In genomic region chr22:27101288-27101687, GRCh38 we compare ENCODE assay signal across 27 cellular contexts.
DNase-seq lines count a peak whose midpoint lies in the region; ATAC-seq and TF ChIP-seq lines count a peak whose summit lies in the region.
"Had no signal": no experiment of that assay in that cellular context is flagged by ENCODE, and none has a peak within 500 bp of the region (broad histone marks: within the 10 kb centered on the region; RNA-seq: fewer than 3 reads in every experiment).

No MANE protein-coding gene starts in this region.

- H3K9me3 ChIP-seq in HEK293 (ENCODE audit: control insufficient read depth, insufficient read depth, low read depth, low read length) (no peaks in the 10 kb centered on the region), esophagus muscularis mucosa (no peaks in the 10 kb centered on the region), osteoblast (ENCODE audit: low read depth, low read length) (no peaks in the 10 kb centered on the region), SJCRH30 (replicated peaks) (no peaks in the 10 kb centered on the region)
- H3K9me3 ChIP-seq: HAP-1, heart left ventricle, SJSA1, transverse colon had no signal

- peaks cover 31% of the 10 kb centered on the region for H3K27me3 Mint-ChIP-seq in MCF 10A (ENCODE audit: insufficient read depth, unreplicated experiment)

- no peak for DNase-seq in esophagus muscularis mucosa (ENCODE audit: extremely low spot score)
- DNase-seq in osteoblast (ENCODE audit: insufficient read length, low spot score, missing footprints), result no peak
- no peak for DNase-seq in MCF 10A (ENCODE audit: unreplicated experiment)
- DNase-seq in SJCRH30, result no peak
- DNase-seq in stimulated activated CD4-positive, alpha-beta T cell treated with anti-CD3 and anti-CD28 coated beads, Interleukin-1b, Interleukin-23, amount 100 ng/mL, for 48 hours, result no peak
- DNase-seq: activated B cell treated with CpG ODN at 0.5 μM for 24 hours; activated CD4-positive, alpha-beta T cell treated with anti-CD3 and anti-CD28 coated beads, Interleukin-2, amount 50 U/mL, for 4 hours; activated naive CD4-positive, alpha-beta T cell treated with anti-CD3 and anti-CD28 coated beads, Interleukin-2, amount 50 U/mL, for 16 hours; amygdala; CD4-positive, alpha-beta memory T cell; cortex of kidney; DMS 273 treated with DMSO at 0.1 percent for 48 hours; effector memory CD8-positive, alpha-beta T cell; erythroblast; heart left ventricle; NCI-H2081; NCI-H345; NCI-H748 treated with DMSO at 0.1 percent for 48 hours; small intestine; stimulated activated CD4-positive, alpha-beta T cell treated with anti-CD3 and anti-CD28 coated beads, Interleukin-2, amount 100 ng/mL, for 24 hours; transverse colon had no signal

- no peak for TF ChIP-seq EP300 in esophagus muscularis mucosa (IDR thresholded peaks at IDR 0.05)

- 96% methylated on average over 1 of the region's 1 CpG for WGBS in esophagus muscularis mucosa

- H3K4me2 ChIP-seq in osteoblast (ENCODE audit: insufficient read depth, low read length), result peak overlapping the region; percentile 47

- no peaks in the 10 kb centered on the region for H4K20me1 ChIP-seq in osteoblast (ENCODE audit: insufficient read depth, low read length)

- H3K4me3 ChIP-seq in HEK293 (ENCODE audit: low read depth, low read length) (no peak overlapping the region), esophagus muscularis mucosa (peak overlapping the region; percentile 22 to 37 (median 24)), osteoblast (ENCODE audit: insufficient read depth, low read length) (peak overlapping the region; percentile 40), SJCRH30 (no peak overlapping the region)
- H3K4me3 ChIP-seq: cardiac muscle cell, HAP-1, heart left ventricle, SJSA1, transverse colon had no signal

- no peak overlapping the region for H2AFZ ChIP-seq in osteoblast (ENCODE audit: low read length)

- H3K36me3 Mint-ChIP-seq in MCF 10A (ENCODE audit: insufficient read depth, unreplicated experiment), result no peaks in the 10 kb centered on the region
- H3K36me3 Mint-ChIP-seq: CD4-positive, alpha-beta memory T cell had no signal

- no TSS peak for BruUV-seq in MCF 10A (replicated peaks; lab: Mats Ljungman, UMichigan)

- H3K4me3 Mint-ChIP-seq in MCF 10A (ENCODE audit: unreplicated experiment), result no peak overlapping the region
- H3K4me3 Mint-ChIP-seq: activated B cell treated with CpG ODN at 0.5 μM for 24 hours; activated T-helper 1 cell treated with anti-CD3 and anti-CD28 coated beads, Interleukin-12 subunit alpha, Interleukin-12 subunit beta, Interleukin-2, Interleukin-4 antibody, amounts not matched to agents 30 ng/mL and 10 ng/mL and 1 ng/mL, durations not matched to agents 14 hours and 24 hours and 36 hours; CD4-positive, alpha-beta memory T cell; effector memory CD8-positive, alpha-beta T cell had no signal

- H3K27me3 ChIP-seq in esophagus muscularis mucosa (no peaks in the 10 kb centered on the region), osteoblast (ENCODE audit: insufficient read depth, low read length) (peaks cover 29% of the 10 kb centered on the region), SJCRH30 (no peaks in the 10 kb centered on the region)
- H3K27me3 ChIP-seq: SJSA1 had no signal

- H3K36me3 ChIP-seq in HEK293 (ENCODE audit: control insufficient read depth in 2 of 2, insufficient read depth in 1 of 2, low read length in 2 of 2) (no peaks in the 10 kb centered on the region), esophagus muscularis mucosa (no peaks in the 10 kb centered on the region), osteoblast (ENCODE audit: insufficient read depth, low read length) (no peaks in the 10 kb centered on the region), SJCRH30 (no peaks in the 10 kb centered on the region)
- H3K36me3 ChIP-seq: cardiac muscle cell, HAP-1, heart left ventricle, SJSA1, transverse colon had no signal

- H3K9me3 Mint-ChIP-seq in MCF 10A (ENCODE audit: unreplicated experiment), result no peaks in the 10 kb centered on the region
- H3K9me3 Mint-ChIP-seq: activated B cell treated with CpG ODN at 0.5 μM for 24 hours; activated T-helper 1 cell treated with anti-CD3 and anti-CD28 coated beads, Interleukin-12 subunit alpha, Interleukin-12 subunit beta, Interleukin-2, Interleukin-4 antibody, amounts not matched to agents 30 ng/mL and 10 ng/mL and 1 ng/mL, durations not matched to agents 14 hours and 24 hours and 36 hours; effector memory CD8-positive, alpha-beta T cell had no signal

- no peak for TF ChIP-seq POLR2A in esophagus muscularis mucosa (IDR thresholded peaks at IDR 0.05; ENCODE audit: low read depth)

- no peak overlapping the region for H3K27ac Mint-ChIP-seq in MCF 10A (ENCODE audit: low read depth, unreplicated experiment)
- H3K27ac Mint-ChIP-seq: activated B cell treated with CpG ODN at 0.5 μM for 24 hours; activated T-helper 1 cell treated with anti-CD3 and anti-CD28 coated beads, Interleukin-12 subunit alpha, Interleukin-12 subunit beta, Interleukin-2, Interleukin-4 antibody, amounts not matched to agents 30 ng/mL and 10 ng/mL and 1 ng/mL, durations not matched to agents 14 hours and 24 hours and 36 hours; CD4-positive, alpha-beta memory T cell; effector memory CD8-positive, alpha-beta T cell had no signal

- H3K4me1 ChIP-seq in HEK293 (ENCODE audit: control insufficient read depth, insufficient read depth, low read length) (peaks cover 2% of the 10 kb centered on the region; the same call in 1 of the 2 replicates), esophagus muscularis mucosa (peaks cover 6 to 46% (median 33%) of the 10 kb centered on the region in 4 donors), osteoblast (ENCODE audit: insufficient read depth, low read length) (peaks cover 12% of the 10 kb centered on the region), SJCRH30 (peaks cover 4% of the 10 kb centered on the region)
- H3K4me1 ChIP-seq: HAP-1 had no signal

- CTCF ChIA-PET in HEK293 (lab: Yijun Ruan, JAX), result interaction anchor here (0.5 kb wide), 1 partner anchor 7 kb away, joined by 3 read pairs; no protein-coding TSS in a partner anchor
- CTCF ChIA-PET in MCF 10A (lab: Yijun Ruan, JAX), result no interaction called here

- ATAC-seq in GM19395 (IDR thresholded peaks at IDR 0.05; ENCODE audit: unreplicated experiment), result no peak
- ATAC-seq: effector memory CD8-positive, alpha-beta T cell had no signal

- H3K4me1 Mint-ChIP-seq in MCF 10A (ENCODE audit: insufficient read depth, unreplicated experiment), result peaks cover 17% of the 10 kb centered on the region
- H3K4me1 Mint-ChIP-seq: activated B cell treated with CpG ODN at 0.5 μM for 24 hours; CD4-positive, alpha-beta memory T cell had no signal

- TF ChIP-seq CTCF in HEK293 (tag by site-specific recombination; IDR thresholded peaks at IDR 0.05) (no peak), esophagus muscularis mucosa (IDR thresholded peaks at IDR 0.05) (no peak), osteoblast (IDR thresholded peaks at IDR 0.05; ENCODE audit: extremely low read depth, low read depth, low read length) (no peak), MCF 10A (IDR thresholded peaks at IDR 0.05; ENCODE audit: unreplicated experiment) (no peak)

- POLR2A ChIA-PET in HEK293 (lab: Yijun Ruan, JAX) (no interaction called here), MCF 10A (lab: Yijun Ruan, JAX) (no interaction called here)

- intact Hi-C loops in esophagus muscularis mucosa (cut with DNase I), result no loop called here
- intact Hi-C loops in MCF 10A (cut with micrococcal nuclease), result no loop called here

- H3K79me2 ChIP-seq in osteoblast (ENCODE audit: insufficient read depth, low read length), result no peaks in the 10 kb centered on the region

- H3K27ac ChIP-seq in HEK293 (ENCODE audit: extremely low read depth, low read depth, low read length) (no peak overlapping the region), esophagus muscularis mucosa (replicated peaks in 1 of 4) (peak overlapping the region; percentile 20 to 54 (median 53)), osteoblast (ENCODE audit: low read depth, low read length) (no peak overlapping the region), SJCRH30 (no peak overlapping the region)
- H3K27ac ChIP-seq: cardiac muscle cell, heart left ventricle, SJSA1 had no signal

TF ChIP-seq in HEK293, 187 proteins besides CTCF, POLR2A, EP300 and RAD21 (continues in another document):
- TF ChIP-seq, protein P1, sequence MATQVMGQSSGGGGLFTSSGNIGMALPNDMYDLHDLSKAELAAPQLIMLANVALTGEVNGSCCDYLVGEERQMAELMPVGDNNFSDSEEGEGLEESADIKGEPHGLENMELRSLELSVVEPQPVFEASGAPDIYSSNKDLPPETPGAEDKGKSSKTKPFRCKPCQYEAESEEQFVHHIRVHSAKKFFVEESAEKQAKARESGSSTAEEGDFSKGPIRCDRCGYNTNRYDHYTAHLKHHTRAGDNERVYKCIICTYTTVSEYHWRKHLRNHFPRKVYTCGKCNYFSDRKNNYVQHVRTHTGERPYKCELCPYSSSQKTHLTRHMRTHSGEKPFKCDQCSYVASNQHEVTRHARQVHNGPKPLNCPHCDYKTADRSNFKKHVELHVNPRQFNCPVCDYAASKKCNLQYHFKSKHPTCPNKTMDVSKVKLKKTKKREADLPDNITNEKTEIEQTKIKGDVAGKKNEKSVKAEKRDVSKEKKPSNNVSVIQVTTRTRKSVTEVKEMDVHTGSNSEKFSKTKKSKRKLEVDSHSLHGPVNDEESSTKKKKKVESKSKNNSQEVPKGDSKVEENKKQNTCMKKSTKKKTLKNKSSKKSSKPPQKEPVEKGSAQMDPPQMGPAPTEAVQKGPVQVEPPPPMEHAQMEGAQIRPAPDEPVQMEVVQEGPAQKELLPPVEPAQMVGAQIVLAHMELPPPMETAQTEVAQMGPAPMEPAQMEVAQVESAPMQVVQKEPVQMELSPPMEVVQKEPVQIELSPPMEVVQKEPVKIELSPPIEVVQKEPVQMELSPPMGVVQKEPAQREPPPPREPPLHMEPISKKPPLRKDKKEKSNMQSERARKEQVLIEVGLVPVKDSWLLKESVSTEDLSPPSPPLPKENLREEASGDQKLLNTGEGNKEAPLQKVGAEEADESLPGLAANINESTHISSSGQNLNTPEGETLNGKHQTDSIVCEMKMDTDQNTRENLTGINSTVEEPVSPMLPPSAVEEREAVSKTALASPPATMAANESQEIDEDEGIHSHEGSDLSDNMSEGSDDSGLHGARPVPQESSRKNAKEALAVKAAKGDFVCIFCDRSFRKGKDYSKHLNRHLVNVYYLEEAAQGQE (tag by site-specific recombination; IDR thresholded peaks at IDR 0.05), result no peak
- no peak for TF ChIP-seq ZNF704 (tag by site-specific recombination; IDR thresholded peaks at IDR 0.05)
- TF ChIP-seq ZNF626 (tag by site-specific recombination; IDR thresholded peaks at IDR 0.05), result no peak
- TF ChIP-seq SCRT1 (tag by site-specific recombination; IDR thresholded peaks at IDR 0.05; ENCODE audit: borderline replicate concordance), result peak; percentile 85
- TF ChIP-seq ZNF776 (tag by site-specific recombination; IDR thresholded peaks at IDR 0.05; ENCODE audit: borderline replicate concordance), result no peak

Comparison
In these comparisons a context has a peak if more than half of its experiments do, and no peak if none do; other contexts are left out.
1. H3K27ac ChIP-seq: peak in esophagus muscularis mucosa (4 of 4); none in HEK293 (single experiment), osteoblast (single experiment) and SJCRH30 (single experiment).
2. H3K4me3 ChIP-seq: peak in esophagus muscularis mucosa (4 of 4) and osteoblast (single experiment); none in HEK293 (single experiment) and SJCRH30 (single experiment).